Comparison of ENCODE assay signal across 11 cellular contexts in genomic region chr5:172855597-172856292, GRCh38. TPM values are rescaled to one million over a fixed set of nuclear protein-coding genes. Genes with fewer than 3 reads are reported as not detected.
DNase-seq lines count a peak whose midpoint lies in the region; ATAC-seq, FAIRE-seq and TF ChIP-seq lines count a peak whose summit lies in the region.
"Had no signal": no experiment of that assay in that cellular context is flagged by ENCODE, and none has a peak within 500 bp of the region (broad histone marks: within the 10 kb centered on the region; RNA-seq: fewer than 3 reads in every experiment).

No MANE protein-coding gene starts in this region.

- no peak for DNase-seq in activated CD4-positive, alpha-beta T cell treated with anti-CD3 and anti-CD28 coated beads for 36 hours
- DNase-seq in activated CD4-positive, alpha-beta T cell treated with anti-CD3 and anti-CD28 coated beads, Interleukin-2, amount 50 U/mL, for 1 hour, result no peak
- DNase-seq in fibroblast of the aortic adventitia (ENCODE audit: low read depth) (peak; percentile 72), neural crest cell (ENCODE audit: low read depth, low spot score) (no peak), smooth muscle cell (lab: John Stamatoyannopoulos, UW; ENCODE audit: unreplicated experiment) (no peak), SJCRH30 (no peak), GM19239 (ENCODE audit: insufficient read length, low spot score) (no peak)
- DNase-seq in activated CD4-positive, alpha-beta T cell treated with anti-CD3 and anti-CD28 coated beads for 48 hours, result no peak
- DNase-seq: activated CD4-positive, alpha-beta T cell treated with anti-CD3 and anti-CD28 coated beads for 4 hours; stimulated activated naive CD8-positive, alpha-beta T cell treated with anti-CD3 and anti-CD28 coated beads, Interleukin-15, Interleukin-2, amounts not matched to agents 100 U/mL and 50 U/mL, for 24 hours had no signal

- H4K20me1 ChIP-seq in smooth muscle cell (ENCODE audit: low read depth), result peaks cover 62% of the 10 kb centered on the region

- peak overlapping the region; percentile 1 for H3K27ac Mint-ChIP-seq in activated CD4-positive, alpha-beta T cell treated with anti-CD3 and anti-CD28 coated beads for 36 hours
- peak overlapping the region; percentile 39 for H3K27ac Mint-ChIP-seq in neural crest cell (ENCODE audit: unreplicated experiment)

- no peaks in the 10 kb centered on the region for H3K4me1 ChIP-seq in smooth muscle cell (ENCODE audit: low read depth)
- no peaks in the 10 kb centered on the region for H3K4me1 ChIP-seq in SJCRH30

- no peak overlapping the region for H3K4me3 Mint-ChIP-seq in activated CD4-positive, alpha-beta T cell treated with anti-CD3 and anti-CD28 coated beads for 36 hours
- H3K4me3 Mint-ChIP-seq in neural crest cell, result no peak overlapping the region

- H3K27me3 ChIP-seq in smooth muscle cell (ENCODE audit: low read depth) (no peaks in the 10 kb centered on the region), SJCRH30 (no peaks in the 10 kb centered on the region)

- no peak for TF ChIP-seq CTCF in fibroblast of the aortic adventitia (IDR thresholded peaks at IDR 0.05; ENCODE audit: insufficient read depth, low read length)
- no peak for TF ChIP-seq CTCF in neural crest cell (conservative IDR thresholded peaks at IDR 0.05)
- no peak for TF ChIP-seq CTCF in smooth muscle cell (IDR thresholded peaks at IDR 0.05; ENCODE audit: borderline replicate concordance, insufficient read depth, poor library complexity, severe bottlenecking)

- H3F3A ChIP-seq in smooth muscle cell (ENCODE audit: low read depth), result no peaks in the 10 kb centered on the region

- H3K27me3 Mint-ChIP-seq in activated CD4-positive, alpha-beta T cell treated with anti-CD3 and anti-CD28 coated beads for 36 hours, result no peaks in the 10 kb centered on the region
- H3K27me3 Mint-ChIP-seq in neural crest cell (ENCODE audit: low read depth), result no peaks in the 10 kb centered on the region

- H3K36me3 ChIP-seq in smooth muscle cell (ENCODE audit: low read depth) (no peaks in the 10 kb centered on the region), SJCRH30 (no peaks in the 10 kb centered on the region; the same call in 1 of the 2 replicates)

- POLR2A ChIA-PET in activated CD4-positive, alpha-beta T cell treated with anti-CD3 and anti-CD28 coated beads for 36 hours (lab: Charles Lee), result no interaction called here

- H3K9me3 Mint-ChIP-seq in activated CD4-positive, alpha-beta T cell treated with anti-CD3 and anti-CD28 coated beads for 36 hours (ENCODE audit: low read depth), result no peaks in the 10 kb centered on the region
- no peaks in the 10 kb centered on the region for H3K9me3 Mint-ChIP-seq in neural crest cell

- no peak overlapping the region for H2AFZ ChIP-seq in smooth muscle cell (ENCODE audit: low read depth)

- H3K36me3 Mint-ChIP-seq in activated CD4-positive, alpha-beta T cell treated with anti-CD3 and anti-CD28 coated beads for 36 hours (ENCODE audit: low read depth), result peaks cover 2% of the 10 kb centered on the region
- H3K36me3 Mint-ChIP-seq in neural crest cell (ENCODE audit: low read depth), result no peaks in the 10 kb centered on the region

- CTCF ChIA-PET in activated CD4-positive, alpha-beta T cell treated with anti-CD3 and anti-CD28 coated beads for 36 hours (lab: Charles Lee), result no interaction called here

- intact Hi-C loops in activated CD4-positive, alpha-beta T cell treated with anti-CD3 and anti-CD28 coated beads for 36 hours (cut with DNase I, micrococcal nuclease), result no loop called here

- ATAC-seq in activated CD4-positive, alpha-beta T cell treated with anti-CD3 and anti-CD28 coated beads for 36 hours, result no peak
- ATAC-seq: stimulated activated naive CD8-positive, alpha-beta T cell treated with anti-CD3 and anti-CD28 coated beads, Interleukin-15, Interleukin-2, amounts not matched to agents 100 U/mL and 50 U/mL, for 24 hours had no signal

- no peak overlapping the region for H3K4me2 ChIP-seq in smooth muscle cell

- no peak for FAIRE-seq in GM19239 (lab: Jason Lieb, UNC)

- peaks cover 27% of the 10 kb centered on the region for H3K4me1 Mint-ChIP-seq in activated CD4-positive, alpha-beta T cell treated with anti-CD3 and anti-CD28 coated beads for 36 hours
- H3K4me1 Mint-ChIP-seq in neural crest cell, result peaks cover 33% of the 10 kb centered on the region

- H3K9ac ChIP-seq in smooth muscle cell (ENCODE audit: low read depth), result no peak overlapping the region

- 89% methylated on average over 16 of the region's 18 CpGs for WGBS in smooth muscle cell (ENCODE audit: low lambda C conversion rate)

- no peaks in the 10 kb centered on the region for H3K9me3 ChIP-seq in smooth muscle cell (replicated peaks; ENCODE audit: low read depth)
- H3K9me3 ChIP-seq in SJCRH30 (replicated peaks), result no peaks in the 10 kb centered on the region

- peaks cover 64% of the 10 kb centered on the region for H3K79me2 ChIP-seq in smooth muscle cell (ENCODE audit: low read depth)

- no peak overlapping the region for H3K27ac ChIP-seq in smooth muscle cell (ENCODE audit: low read depth)
- H3K27ac ChIP-seq in SJCRH30, result no peak overlapping the region
- H3K27ac ChIP-seq: 22Rv1 had no signal

- H3K4me3 ChIP-seq in fibroblast of the aortic adventitia (ENCODE audit: low read depth, low read length) (no peak overlapping the region), smooth muscle cell (no peak overlapping the region), SJCRH30 (no peak overlapping the region)

RNA-seq across cellular contexts. Expression of gene ERGIC1, which starts 21.7 kb away (rescaled TPM):
- total RNA-seq in activated CD4-positive, alpha-beta T cell treated with anti-CD3 and anti-CD28 coated beads for 36 hours, result 10 to 100 TPM; 40.3 to 50.0 TPM
- total RNA-seq in fibroblast of the aortic adventitia (ENCODE audit: low replicate concordance), result 21.7 and 193 TPM in 2 replicates
- total RNA-seq in neural crest cell, result 106 and 108 TPM in 2 replicates
- total RNA-seq in smooth muscle cell, result 135 and 140 TPM in 2 replicates
- polyA plus RNA-seq in smooth muscle cell, result 33.2 and 38.2 TPM in 2 replicates
- total RNA-seq in SJCRH30 (2014; rRNA removed; shearing (Covaris generic)), result 77.4 and 83.4 TPM in 2 replicates
